In genomic region chr16:85894266-85894665, GRCh38 we compare ENCODE assay signal across 1 cellular context.
A peak's percentile ranks its signal among the peaks of the same experiment; 100 is the strongest.
TF ChIP-seq lines count a peak whose summit lies in the region.

No MANE protein-coding gene starts in this region.

TF ChIP-seq in HepG2, 621 proteins besides CTCF, POLR2A, EP300 and RAD21 (continued from another document):
- TF ChIP-seq HNF1B (CRISPR knock-in tag; IDR thresholded peaks at IDR 0.05) (0 out of 2 replicates have a peak, but pooled peaks have one; percentile 19), SMC3 (IDR thresholded peaks at IDR 0.05; ENCODE audit: low read length) (peak; percentile 70), ERF (CRISPR knock-in tag; IDR thresholded peaks at IDR 0.05) (0 out of 2 replicates have a peak, but pooled peaks have one; percentile 27), NR2F2 (IDR thresholded peaks at IDR 0.05; ENCODE audit: borderline replicate concordance, low read depth) (no peak)
